In the genomic region with DNA sequence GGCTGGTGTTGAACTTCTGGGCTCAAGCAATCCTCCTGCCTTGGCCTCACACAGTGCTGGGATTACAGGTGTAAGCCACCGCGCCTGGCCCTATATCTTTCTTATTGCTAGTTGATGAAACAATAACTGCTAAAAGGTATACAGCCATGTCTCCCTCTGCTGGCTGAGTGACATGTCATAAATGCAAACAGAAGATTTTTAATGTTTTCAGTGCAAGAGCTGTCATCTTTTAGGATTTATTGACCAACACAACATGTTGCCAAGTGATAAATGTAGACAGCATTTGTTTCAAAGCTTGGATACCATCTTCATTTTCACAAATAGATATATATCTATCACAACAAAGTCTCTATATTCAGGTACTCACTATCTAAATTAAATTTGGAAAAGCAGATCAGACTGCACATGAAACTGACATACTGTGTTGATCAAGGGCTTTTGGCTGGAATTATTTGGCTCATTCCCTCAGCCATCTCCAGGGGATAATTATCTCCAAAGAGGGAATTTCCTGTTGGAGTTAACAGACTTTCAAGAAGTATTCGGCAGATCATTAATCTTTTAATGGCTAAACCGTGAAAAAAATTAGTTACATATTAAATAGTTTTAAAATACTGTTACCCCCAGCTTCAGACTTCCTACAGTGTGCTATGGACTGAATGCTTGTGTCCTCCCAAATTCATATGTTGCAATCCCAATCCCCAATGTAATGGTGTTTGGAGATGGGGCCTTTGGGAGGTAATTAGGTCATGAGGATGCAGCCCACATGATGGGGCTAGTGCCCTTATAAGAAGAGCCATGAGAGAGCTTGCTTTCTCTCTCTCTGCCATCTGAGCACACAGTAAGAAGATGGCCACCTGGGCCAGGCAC, we compare ENCODE assay signal across 8 cellular contexts. TPM values are rescaled to one million over a fixed set of nuclear protein-coding genes. Genes with fewer than 3 reads are reported as not detected.
DNase-seq lines count a peak whose midpoint lies in the region; ATAC-seq, FAIRE-seq and TF ChIP-seq lines count a peak whose summit lies in the region.

No MANE protein-coding gene starts in this region.

- H3K36me3 Mint-ChIP-seq in WTC11 = no peaks in the 10 kb centered on the region

- H3K36me3 ChIP-seq in mesendoderm (ENCODE audit: control insufficient read depth, insufficient read depth, low read length) = no peaks in the 10 kb centered on the region

- H3K79me1 ChIP-seq in mesendoderm (ENCODE audit: low read length) = no peaks in the 10 kb centered on the region

- H3K4me3 Mint-ChIP-seq in WTC11 = no peak overlapping the region

- no peak overlapping the region for H2BK120ac ChIP-seq in mesendoderm (ENCODE audit: low read depth, low read length)

- no peak overlapping the region for H2BK15ac ChIP-seq in mesendoderm (replicated peaks; ENCODE audit: low read depth)

- TF ChIP-seq CTCF in GM12872 (IDR thresholded peaks at IDR 0.05; ENCODE audit: insufficient read depth, low read depth, low read length) (peak; percentile 60), WTC11 (IDR thresholded peaks at IDR 0.05) (no peak)

- no peak overlapping the region for H3K23ac ChIP-seq in mesendoderm (ENCODE audit: low read length)

- no peak overlapping the region for H3K18ac ChIP-seq in mesendoderm (ENCODE audit: low read length)

- H3K27ac ChIP-seq in mesendoderm (ENCODE audit: low read depth, low read length) = no peak overlapping the region

- no peaks in the 10 kb centered on the region for H3K79me2 ChIP-seq in mesendoderm (ENCODE audit: control insufficient read depth, insufficient read depth, low read length)

- no peaks in the 10 kb centered on the region for H3K4me1 ChIP-seq in mesendoderm (ENCODE audit: control insufficient read depth, low read depth, low read length)

- DNase-seq in ACHN (peak; percentile 88), NCI-H1105 treated with DMSO at 0.1 percent for 48 hours (lab: John Stamatoyannopoulos, UW) (peak; percentile 67), WTC11 (ENCODE audit: low spot score) (peak; percentile 20), dermis microvascular lymphatic vessel endothelial cell (ENCODE audit: low read depth in 2 of 2) (peak; percentile 78 to 82), mesendoderm (peak; percentile 70), urothelium cell line (ENCODE audit: low spot score) (peak; percentile 54), GOT3 (lab: John Stamatoyannopoulos, UW) (no peak)

- H3K27me3 Mint-ChIP-seq in WTC11 (ENCODE audit: low read depth) = no peaks in the 10 kb centered on the region

- in situ Hi-C loops in ACHN (cut with HindIII; ENCODE audit: low pct_ligation_motif_present, low pct_unique_long_range_greater_than_20kb, low sequenced_read_pairs) = no loop called here

- no peak overlapping the region for H3K4me3 ChIP-seq in mesendoderm (ENCODE audit: low read length)

- no peaks in the 10 kb centered on the region for H3K27me3 ChIP-seq in mesendoderm (ENCODE audit: insufficient read depth, low read length, poor library complexity)

- ATAC-seq in WTC11 = peak; percentile 83

- H3K56ac ChIP-seq in mesendoderm (ENCODE audit: low read length) = no peak overlapping the region

- H3K4me1 Mint-ChIP-seq in WTC11 = no peaks in the 10 kb centered on the region

- no CpG with 5 or more reads among the region's 4 CpGs for WGBS in mesendoderm (ENCODE audit: extremely low coverage, insufficient coverage, low lambda C conversion rate)

- H3K9ac ChIP-seq in mesendoderm (ENCODE audit: low read length) = no peak overlapping the region

- FAIRE-seq in urothelium cell line (lab: Jason Lieb, UNC) = peak; percentile 89

- POLR2A ChIA-PET in WTC11 (lab: Charles Lee) = no interaction called here

- H3K9me3 Mint-ChIP-seq in WTC11 = no peaks in the 10 kb centered on the region

- H2AK5ac ChIP-seq in mesendoderm (ENCODE audit: low read length) = no peak overlapping the region

- H3K4ac ChIP-seq in mesendoderm (ENCODE audit: low read depth, low read length) = no peak overlapping the region

- H3K4me2 ChIP-seq in mesendoderm (ENCODE audit: low read length) = no peak overlapping the region

- no peak overlapping the region for H2BK5ac ChIP-seq in mesendoderm (ENCODE audit: low read length)

- no peak overlapping the region for H4K8ac ChIP-seq in mesendoderm (ENCODE audit: low read depth, low read length)

- CTCF ChIA-PET in WTC11 (lab: Charles Lee) = interaction anchor here (0.5 to 1.3 kb wide), 11 partner anchors 9 to 449 kb away, joined by 3 to 8 read pairs (median 4); a partner anchor contains a TSS

- H4K5ac ChIP-seq in mesendoderm (ENCODE audit: low read length) = no peak overlapping the region

- no peak overlapping the region for H3K27ac Mint-ChIP-seq in WTC11

TF ChIP-seq in WTC11, 78 proteins besides CTCF, POLR2A, EP300 and RAD21:
- TF ChIP-seq, protein P1, sequence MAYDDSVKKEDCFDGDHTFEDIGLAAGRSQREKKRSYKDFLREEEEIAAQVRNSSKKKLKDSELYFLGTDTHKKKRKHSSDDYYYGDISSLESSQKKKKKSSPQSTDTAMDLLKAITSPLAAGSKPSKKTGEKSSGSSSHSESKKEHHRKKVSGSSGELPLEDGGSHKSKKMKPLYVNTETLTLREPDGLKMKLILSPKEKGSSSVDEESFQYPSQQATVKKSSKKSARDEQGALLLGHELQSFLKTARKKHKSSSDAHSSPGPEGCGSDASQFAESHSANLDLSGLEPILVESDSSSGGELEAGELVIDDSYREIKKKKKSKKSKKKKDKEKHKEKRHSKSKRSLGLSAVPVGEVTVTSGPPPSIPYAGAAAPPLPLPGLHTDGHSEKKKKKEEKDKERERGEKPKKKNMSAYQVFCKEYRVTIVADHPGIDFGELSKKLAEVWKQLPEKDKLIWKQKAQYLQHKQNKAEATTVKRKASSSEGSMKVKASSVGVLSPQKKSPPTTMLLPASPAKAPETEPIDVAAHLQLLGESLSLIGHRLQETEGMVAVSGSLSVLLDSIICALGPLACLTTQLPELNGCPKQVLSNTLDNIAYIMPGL (CRISPR knock-in tag; IDR thresholded peaks at IDR 0.05) = no peak
- TF ChIP-seq CREM (CRISPR knock-in tag; IDR thresholded peaks at IDR 0.05) (no peak), GABPB1 (CRISPR knock-in tag; IDR thresholded peaks at IDR 0.05) (no peak)
- TF ChIP-seq, protein P2, sequence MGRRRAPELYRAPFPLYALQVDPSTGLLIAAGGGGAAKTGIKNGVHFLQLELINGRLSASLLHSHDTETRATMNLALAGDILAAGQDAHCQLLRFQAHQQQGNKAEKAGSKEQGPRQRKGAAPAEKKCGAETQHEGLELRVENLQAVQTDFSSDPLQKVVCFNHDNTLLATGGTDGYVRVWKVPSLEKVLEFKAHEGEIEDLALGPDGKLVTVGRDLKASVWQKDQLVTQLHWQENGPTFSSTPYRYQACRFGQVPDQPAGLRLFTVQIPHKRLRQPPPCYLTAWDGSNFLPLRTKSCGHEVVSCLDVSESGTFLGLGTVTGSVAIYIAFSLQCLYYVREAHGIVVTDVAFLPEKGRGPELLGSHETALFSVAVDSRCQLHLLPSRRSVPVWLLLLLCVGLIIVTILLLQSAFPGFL (CRISPR knock-in tag; IDR thresholded peaks at IDR 0.05; ENCODE audit: borderline replicate concordance) = no peak
- TF ChIP-seq, protein P3, sequence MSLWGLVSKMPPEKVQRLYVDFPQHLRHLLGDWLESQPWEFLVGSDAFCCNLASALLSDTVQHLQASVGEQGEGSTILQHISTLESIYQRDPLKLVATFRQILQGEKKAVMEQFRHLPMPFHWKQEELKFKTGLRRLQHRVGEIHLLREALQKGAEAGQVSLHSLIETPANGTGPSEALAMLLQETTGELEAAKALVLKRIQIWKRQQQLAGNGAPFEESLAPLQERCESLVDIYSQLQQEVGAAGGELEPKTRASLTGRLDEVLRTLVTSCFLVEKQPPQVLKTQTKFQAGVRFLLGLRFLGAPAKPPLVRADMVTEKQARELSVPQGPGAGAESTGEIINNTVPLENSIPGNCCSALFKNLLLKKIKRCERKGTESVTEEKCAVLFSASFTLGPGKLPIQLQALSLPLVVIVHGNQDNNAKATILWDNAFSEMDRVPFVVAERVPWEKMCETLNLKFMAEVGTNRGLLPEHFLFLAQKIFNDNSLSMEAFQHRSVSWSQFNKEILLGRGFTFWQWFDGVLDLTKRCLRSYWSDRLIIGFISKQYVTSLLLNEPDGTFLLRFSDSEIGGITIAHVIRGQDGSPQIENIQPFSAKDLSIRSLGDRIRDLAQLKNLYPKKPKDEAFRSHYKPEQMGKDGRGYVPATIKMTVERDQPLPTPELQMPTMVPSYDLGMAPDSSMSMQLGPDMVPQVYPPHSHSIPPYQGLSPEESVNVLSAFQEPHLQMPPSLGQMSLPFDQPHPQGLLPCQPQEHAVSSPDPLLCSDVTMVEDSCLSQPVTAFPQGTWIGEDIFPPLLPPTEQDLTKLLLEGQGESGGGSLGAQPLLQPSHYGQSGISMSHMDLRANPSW (CRISPR knock-in tag; conservative IDR thresholded peaks at IDR 0.05; ENCODE audit: low read depth) = no peak
- TF ChIP-seq, protein P4, sequence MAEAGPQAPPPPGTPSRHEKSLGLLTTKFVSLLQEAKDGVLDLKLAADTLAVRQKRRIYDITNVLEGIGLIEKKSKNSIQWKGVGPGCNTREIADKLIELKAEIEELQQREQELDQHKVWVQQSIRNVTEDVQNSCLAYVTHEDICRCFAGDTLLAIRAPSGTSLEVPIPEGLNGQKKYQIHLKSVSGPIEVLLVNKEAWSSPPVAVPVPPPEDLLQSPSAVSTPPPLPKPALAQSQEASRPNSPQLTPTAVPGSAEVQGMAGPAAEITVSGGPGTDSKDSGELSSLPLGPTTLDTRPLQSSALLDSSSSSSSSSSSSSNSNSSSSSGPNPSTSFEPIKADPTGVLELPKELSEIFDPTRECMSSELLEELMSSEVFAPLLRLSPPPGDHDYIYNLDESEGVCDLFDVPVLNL (CRISPR knock-in tag; IDR thresholded peaks at IDR 0.05; ENCODE audit: borderline replicate concordance, low read depth) = no peak
- TF ChIP-seq, protein P5, sequence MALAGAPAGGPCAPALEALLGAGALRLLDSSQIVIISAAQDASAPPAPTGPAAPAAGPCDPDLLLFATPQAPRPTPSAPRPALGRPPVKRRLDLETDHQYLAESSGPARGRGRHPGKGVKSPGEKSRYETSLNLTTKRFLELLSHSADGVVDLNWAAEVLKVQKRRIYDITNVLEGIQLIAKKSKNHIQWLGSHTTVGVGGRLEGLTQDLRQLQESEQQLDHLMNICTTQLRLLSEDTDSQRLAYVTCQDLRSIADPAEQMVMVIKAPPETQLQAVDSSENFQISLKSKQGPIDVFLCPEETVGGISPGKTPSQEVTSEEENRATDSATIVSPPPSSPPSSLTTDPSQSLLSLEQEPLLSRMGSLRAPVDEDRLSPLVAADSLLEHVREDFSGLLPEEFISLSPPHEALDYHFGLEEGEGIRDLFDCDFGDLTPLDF (CRISPR knock-in tag; IDR thresholded peaks at IDR 0.05) = no peak
TF ChIP-seq in WTC11: peak in this region for 0.

RNA-seq across cellular contexts. Expression of a gene that starts 41.3 kb away (rescaled TPM):
- total RNA-seq in WTC11 (2021) (50.5 to 54.8 TPM (median 52.0 TPM) in 3 replicates), dermis microvascular lymphatic vessel endothelial cell (51.9 and 68.9 TPM in 2 replicates)
- polyA plus RNA-seq in mesendoderm (2013, experiment 1 of 2) = 29.8 TPM
- polyA plus RNA-seq in mesendoderm (2013, experiment 2 of 2) = 30.6 TPM
